Comparison of ENCODE assay signal across 11 cellular contexts in the genomic region with DNA sequence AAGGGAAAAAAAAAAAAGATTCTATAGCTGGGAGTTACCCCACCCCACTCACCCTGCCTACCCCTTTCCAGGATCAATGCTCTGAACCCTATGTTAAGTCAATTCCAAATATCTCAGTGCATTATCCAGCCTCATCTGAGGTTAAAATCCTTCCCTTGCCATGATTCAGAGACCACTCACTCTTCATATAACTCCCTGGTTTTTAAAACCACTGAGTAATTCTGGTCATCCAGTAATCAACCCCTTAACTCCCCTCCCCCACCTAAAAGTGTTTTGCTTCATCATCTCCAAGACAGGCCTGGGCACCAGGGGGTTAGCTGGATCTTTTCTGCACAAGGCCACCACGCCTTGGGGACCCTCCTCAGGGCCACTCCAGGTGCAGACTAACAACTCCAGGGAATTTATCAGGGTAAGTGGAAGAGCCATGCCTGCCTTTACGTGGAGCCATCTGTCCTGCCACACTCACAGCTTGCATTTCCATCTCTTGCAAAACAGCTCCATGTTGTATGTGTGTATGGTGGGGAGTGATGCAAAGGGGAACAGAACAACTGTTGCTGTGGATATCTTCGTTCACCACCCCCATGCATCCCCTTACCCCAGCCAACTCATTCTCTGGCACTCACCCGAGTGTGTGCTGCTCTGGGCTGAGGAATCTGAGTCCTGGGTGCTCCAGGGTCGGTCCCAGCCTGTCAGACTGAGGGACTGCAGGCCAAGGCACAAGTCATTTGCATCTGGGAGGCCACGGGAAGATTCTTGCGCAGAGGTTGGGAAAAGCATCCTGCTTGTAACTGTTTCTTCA. TPM values are rescaled to one million over a fixed set of nuclear protein-coding genes. Genes with fewer than 3 reads are reported as not detected.
DNase-seq lines count a peak whose midpoint lies in the region; TF ChIP-seq lines count a peak whose summit lies in the region.
"Had no signal": no experiment of that assay in that cellular context is flagged by ENCODE, and none has a peak within 500 bp of the region (broad histone marks: within the 10 kb centered on the region; RNA-seq: fewer than 3 reads in every experiment).

No MANE protein-coding gene starts in this region.

- peak; percentile 62 for DNase-seq in M059J (ENCODE audit: low read depth)
- DNase-seq in nephron progenitor cell: no peak
- DNase-seq in activated T-helper 1 cell treated with anti-CD3 and anti-CD28 coated beads, Interleukin-12 subunit alpha, Interleukin-12 subunit beta, Interleukin-2, Interleukin-4 antibody, amounts not matched to agents 30 ng/mL and 10 ng/mL and 1 ng/mL, durations not matched to agents 14 hours and 24 hours and 36 hours (ENCODE audit: low spot score): no peak
- DNase-seq in NCI-H187 treated with DMSO at 0.1 percent for 48 hours (lab: John Stamatoyannopoulos, UW): no peak
- no peak for DNase-seq in stimulated activated CD4-positive, alpha-beta T cell treated with anti-CD3 and anti-CD28 coated beads, Interleukin-1b, Interleukin-23, amount 100 ng/mL, for 48 hours
- DNase-seq in NCI-H1105 (lab: John Stamatoyannopoulos, UW): no peak
- DNase-seq: naive B cell had no signal

- H2AFZ ChIP-seq in ACC112 (ENCODE audit: low read length, unreplicated experiment): peak overlapping the region; percentile 55

- H3K4me3 ChIP-seq in ACC112 (ENCODE audit: low read depth, low read length) (peak overlapping the region; percentile 71), ectodermal cell (ENCODE audit: insufficient read depth, low read depth, low read length) (peak overlapping the region; percentile 11)
- H3K4me3 ChIP-seq: BLaER1 had no signal

- H3K36me3 Mint-ChIP-seq in nephron progenitor cell (ENCODE audit: low read depth): no peaks in the 10 kb centered on the region
- H3K36me3 Mint-ChIP-seq in activated T-helper 1 cell treated with anti-CD3 and anti-CD28 coated beads, Interleukin-12 subunit alpha, Interleukin-12 subunit beta, Interleukin-2, Interleukin-4 antibody, amounts not matched to agents 30 ng/mL and 10 ng/mL and 1 ng/mL, durations not matched to agents 14 hours and 24 hours and 36 hours (ENCODE audit: low read depth): no peaks in the 10 kb centered on the region
- H3K36me3 Mint-ChIP-seq: activated naive CD4-positive, alpha-beta T cell treated with anti-CD3 and anti-CD28 coated beads, Interleukin-2, amount 50 U/mL, for 24 hours; naive B cell had no signal

- no peaks in the 10 kb centered on the region for H3K9me3 Mint-ChIP-seq in nephron progenitor cell
- H3K9me3 Mint-ChIP-seq in activated T-helper 1 cell treated with anti-CD3 and anti-CD28 coated beads, Interleukin-12 subunit alpha, Interleukin-12 subunit beta, Interleukin-2, Interleukin-4 antibody, amounts not matched to agents 30 ng/mL and 10 ng/mL and 1 ng/mL, durations not matched to agents 14 hours and 24 hours and 36 hours: no peaks in the 10 kb centered on the region
- H3K9me3 Mint-ChIP-seq: activated naive CD4-positive, alpha-beta T cell treated with anti-CD3 and anti-CD28 coated beads, Interleukin-2, amount 50 U/mL, for 24 hours; naive B cell had no signal

- H3K4me1 ChIP-seq in ACC112 (ENCODE audit: control insufficient read depth, insufficient read depth, low read length, unreplicated experiment) (peaks cover 26% of the 10 kb centered on the region), ectodermal cell (ENCODE audit: control insufficient read depth, insufficient read depth, low read length) (peaks cover 23% of the 10 kb centered on the region)

- 45 to 47% methylated on average over 7 of the region's 7 CpGs for WGBS in ectodermal cell, 2 experiments

- peaks cover 31% of the 10 kb centered on the region for H3K4me1 Mint-ChIP-seq in nephron progenitor cell
- no peaks in the 10 kb centered on the region for H3K4me1 Mint-ChIP-seq in activated T-helper 1 cell treated with anti-CD3 and anti-CD28 coated beads, Interleukin-12 subunit alpha, Interleukin-12 subunit beta, Interleukin-2, Interleukin-4 antibody, amounts not matched to agents 30 ng/mL and 10 ng/mL and 1 ng/mL, durations not matched to agents 14 hours and 24 hours and 36 hours (ENCODE audit: low read depth)
- H3K4me1 Mint-ChIP-seq: activated naive CD4-positive, alpha-beta T cell treated with anti-CD3 and anti-CD28 coated beads, Interleukin-2, amount 50 U/mL, for 24 hours had no signal

- H3K27me3 ChIP-seq in ACC112 (ENCODE audit: insufficient read depth, low read length) (no peaks in the 10 kb centered on the region), ectodermal cell (ENCODE audit: control insufficient read depth, insufficient read depth, low read length, poor library complexity, severe bottlenecking) (no peaks in the 10 kb centered on the region)
- H3K27me3 ChIP-seq: BLaER1 had no signal

- no peaks in the 10 kb centered on the region for H3K79me2 ChIP-seq in ACC112 (ENCODE audit: control insufficient read depth, insufficient read depth, low read length, unreplicated experiment)

- H3K27ac ChIP-seq in ACC112 (ENCODE audit: low read depth, low read length): peak overlapping the region; percentile 24; the same call in 1 of the 2 replicates
- no peak overlapping the region for H3K27ac ChIP-seq in ectodermal cell (ENCODE audit: insufficient read depth, low read depth, low read length, poor library complexity, severe bottlenecking)
- H3K27ac ChIP-seq: BLaER1 had no signal

- H3K4me3 Mint-ChIP-seq in nephron progenitor cell: peak overlapping the region; percentile 61
- no peak overlapping the region for H3K4me3 Mint-ChIP-seq in activated T-helper 1 cell treated with anti-CD3 and anti-CD28 coated beads, Interleukin-12 subunit alpha, Interleukin-12 subunit beta, Interleukin-2, Interleukin-4 antibody, amounts not matched to agents 30 ng/mL and 10 ng/mL and 1 ng/mL, durations not matched to agents 14 hours and 24 hours and 36 hours
- H3K4me3 Mint-ChIP-seq: activated naive CD4-positive, alpha-beta T cell treated with anti-CD3 and anti-CD28 coated beads, Interleukin-2, amount 50 U/mL, for 24 hours had no signal

- H3K36me3 ChIP-seq in ACC112 (ENCODE audit: insufficient read depth, low read length): no peaks in the 10 kb centered on the region
- H3K36me3 ChIP-seq in ectodermal cell (ENCODE audit: control insufficient read depth, insufficient read depth, low read length): no peaks in the 10 kb centered on the region
- H3K36me3 ChIP-seq: BLaER1 had no signal

- TF ChIP-seq CTCF in nephron progenitor cell (IDR thresholded peaks at IDR 0.05): no peak

- no peaks in the 10 kb centered on the region for H3K9me3 ChIP-seq in ectodermal cell (ENCODE audit: control insufficient read depth, low read length)
- H3K9me3 ChIP-seq: BLaER1 had no signal

- H3K27ac Mint-ChIP-seq in nephron progenitor cell: no peak overlapping the region
- no peak overlapping the region for H3K27ac Mint-ChIP-seq in activated T-helper 1 cell treated with anti-CD3 and anti-CD28 coated beads, Interleukin-12 subunit alpha, Interleukin-12 subunit beta, Interleukin-2, Interleukin-4 antibody, amounts not matched to agents 30 ng/mL and 10 ng/mL and 1 ng/mL, durations not matched to agents 14 hours and 24 hours and 36 hours
- H3K27ac Mint-ChIP-seq: activated naive CD4-positive, alpha-beta T cell treated with anti-CD3 and anti-CD28 coated beads, Interleukin-2, amount 50 U/mL, for 24 hours had no signal

- intact Hi-C loops in activated T-helper 1 cell treated with anti-CD3 and anti-CD28 coated beads, Interleukin-12 subunit alpha, Interleukin-12 subunit beta, Interleukin-2, Interleukin-4 antibody, amounts not matched to agents 30 ng/mL and 10 ng/mL and 1 ng/mL, durations not matched to agents 14 hours and 24 hours and 36 hours (cut with micrococcal nuclease): no loop called here

- peaks cover 21% of the 10 kb centered on the region for H3K27me3 Mint-ChIP-seq in nephron progenitor cell (ENCODE audit: low read depth, poor library complexity)
- peaks cover 25% of the 10 kb centered on the region for H3K27me3 Mint-ChIP-seq in activated T-helper 1 cell treated with anti-CD3 and anti-CD28 coated beads, Interleukin-12 subunit alpha, Interleukin-12 subunit beta, Interleukin-2, Interleukin-4 antibody, amounts not matched to agents 30 ng/mL and 10 ng/mL and 1 ng/mL, durations not matched to agents 14 hours and 24 hours and 36 hours (ENCODE audit: insufficient read depth)

RNA-seq across cellular contexts. Expression of a gene that starts 30.7 kb away (rescaled TPM):
- 1,555 and 1,801 TPM in 2 replicates for total RNA-seq in M059J (2014; rRNA removed; shearing (Covaris generic))
- polyA plus RNA-seq in ectodermal cell (2013, experiment 1 of 4): 3,278 TPM
- polyA plus RNA-seq in ectodermal cell (2013, experiment 2 of 4): 3,054 TPM
- 3,379 TPM for polyA plus RNA-seq in ectodermal cell (2013, experiment 3 of 4)
- polyA plus RNA-seq in ectodermal cell (2013, experiment 4 of 4): 3,757 TPM
- total RNA-seq in activated T-helper 1 cell treated with anti-CD3 and anti-CD28 coated beads, Interleukin-12 subunit alpha, Interleukin-12 subunit beta, Interleukin-2, Interleukin-4 antibody, amounts not matched to agents 30 ng/mL and 10 ng/mL and 1 ng/mL, durations not matched to agents 14 hours and 24 hours and 36 hours: 2,478 and 2,503 TPM in 2 replicates
